ENCODE assay signal across 1 cellular context in the genomic region with DNA sequence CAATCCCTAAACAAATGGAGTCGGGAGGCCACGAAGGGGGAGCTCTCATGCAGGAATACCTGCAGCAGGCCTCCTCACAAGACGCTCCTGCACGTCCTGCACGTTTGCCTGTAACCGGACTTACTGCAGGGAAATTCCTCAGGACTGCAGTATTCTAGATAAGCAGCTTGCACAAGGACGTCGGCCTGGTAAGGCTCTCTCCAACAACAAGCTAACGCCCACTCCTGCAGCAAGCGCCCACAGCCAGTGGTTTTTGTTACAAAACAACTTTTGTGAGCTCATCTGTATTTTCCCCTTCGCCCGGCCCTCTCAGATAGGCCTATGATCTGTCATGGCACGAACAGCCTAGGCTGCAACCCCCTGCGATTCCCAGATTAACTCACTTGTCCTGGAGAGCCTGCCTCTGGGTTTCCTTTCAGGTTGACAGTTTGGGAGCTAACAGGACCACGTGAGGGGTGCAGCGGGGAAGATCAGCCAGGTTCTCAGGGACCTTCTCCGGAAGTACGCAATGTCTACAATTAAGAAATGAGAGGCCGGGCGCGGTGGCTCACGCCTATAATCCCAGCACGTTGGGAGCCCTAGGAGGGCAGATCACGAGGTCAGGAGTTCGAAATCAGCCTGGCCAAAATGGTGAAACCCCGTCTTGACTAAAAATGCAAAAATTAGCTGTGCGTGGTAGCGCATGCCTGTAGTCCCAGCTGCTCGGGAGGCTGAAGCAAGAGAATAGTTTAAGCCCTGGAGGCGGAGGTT.
TF ChIP-seq lines count a peak whose summit lies in the region.

No MANE protein-coding gene starts in this region.

TF ChIP-seq in GM23338, 12 proteins besides CTCF, POLR2A, EP300 and RAD21 (continued from another document):
- TF ChIP-seq, protein P1, sequence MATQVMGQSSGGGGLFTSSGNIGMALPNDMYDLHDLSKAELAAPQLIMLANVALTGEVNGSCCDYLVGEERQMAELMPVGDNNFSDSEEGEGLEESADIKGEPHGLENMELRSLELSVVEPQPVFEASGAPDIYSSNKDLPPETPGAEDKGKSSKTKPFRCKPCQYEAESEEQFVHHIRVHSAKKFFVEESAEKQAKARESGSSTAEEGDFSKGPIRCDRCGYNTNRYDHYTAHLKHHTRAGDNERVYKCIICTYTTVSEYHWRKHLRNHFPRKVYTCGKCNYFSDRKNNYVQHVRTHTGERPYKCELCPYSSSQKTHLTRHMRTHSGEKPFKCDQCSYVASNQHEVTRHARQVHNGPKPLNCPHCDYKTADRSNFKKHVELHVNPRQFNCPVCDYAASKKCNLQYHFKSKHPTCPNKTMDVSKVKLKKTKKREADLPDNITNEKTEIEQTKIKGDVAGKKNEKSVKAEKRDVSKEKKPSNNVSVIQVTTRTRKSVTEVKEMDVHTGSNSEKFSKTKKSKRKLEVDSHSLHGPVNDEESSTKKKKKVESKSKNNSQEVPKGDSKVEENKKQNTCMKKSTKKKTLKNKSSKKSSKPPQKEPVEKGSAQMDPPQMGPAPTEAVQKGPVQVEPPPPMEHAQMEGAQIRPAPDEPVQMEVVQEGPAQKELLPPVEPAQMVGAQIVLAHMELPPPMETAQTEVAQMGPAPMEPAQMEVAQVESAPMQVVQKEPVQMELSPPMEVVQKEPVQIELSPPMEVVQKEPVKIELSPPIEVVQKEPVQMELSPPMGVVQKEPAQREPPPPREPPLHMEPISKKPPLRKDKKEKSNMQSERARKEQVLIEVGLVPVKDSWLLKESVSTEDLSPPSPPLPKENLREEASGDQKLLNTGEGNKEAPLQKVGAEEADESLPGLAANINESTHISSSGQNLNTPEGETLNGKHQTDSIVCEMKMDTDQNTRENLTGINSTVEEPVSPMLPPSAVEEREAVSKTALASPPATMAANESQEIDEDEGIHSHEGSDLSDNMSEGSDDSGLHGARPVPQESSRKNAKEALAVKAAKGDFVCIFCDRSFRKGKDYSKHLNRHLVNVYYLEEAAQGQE (IDR thresholded peaks at IDR 0.05; ENCODE audit: unreplicated experiment), result no peak
- TF ChIP-seq, protein P2, sequence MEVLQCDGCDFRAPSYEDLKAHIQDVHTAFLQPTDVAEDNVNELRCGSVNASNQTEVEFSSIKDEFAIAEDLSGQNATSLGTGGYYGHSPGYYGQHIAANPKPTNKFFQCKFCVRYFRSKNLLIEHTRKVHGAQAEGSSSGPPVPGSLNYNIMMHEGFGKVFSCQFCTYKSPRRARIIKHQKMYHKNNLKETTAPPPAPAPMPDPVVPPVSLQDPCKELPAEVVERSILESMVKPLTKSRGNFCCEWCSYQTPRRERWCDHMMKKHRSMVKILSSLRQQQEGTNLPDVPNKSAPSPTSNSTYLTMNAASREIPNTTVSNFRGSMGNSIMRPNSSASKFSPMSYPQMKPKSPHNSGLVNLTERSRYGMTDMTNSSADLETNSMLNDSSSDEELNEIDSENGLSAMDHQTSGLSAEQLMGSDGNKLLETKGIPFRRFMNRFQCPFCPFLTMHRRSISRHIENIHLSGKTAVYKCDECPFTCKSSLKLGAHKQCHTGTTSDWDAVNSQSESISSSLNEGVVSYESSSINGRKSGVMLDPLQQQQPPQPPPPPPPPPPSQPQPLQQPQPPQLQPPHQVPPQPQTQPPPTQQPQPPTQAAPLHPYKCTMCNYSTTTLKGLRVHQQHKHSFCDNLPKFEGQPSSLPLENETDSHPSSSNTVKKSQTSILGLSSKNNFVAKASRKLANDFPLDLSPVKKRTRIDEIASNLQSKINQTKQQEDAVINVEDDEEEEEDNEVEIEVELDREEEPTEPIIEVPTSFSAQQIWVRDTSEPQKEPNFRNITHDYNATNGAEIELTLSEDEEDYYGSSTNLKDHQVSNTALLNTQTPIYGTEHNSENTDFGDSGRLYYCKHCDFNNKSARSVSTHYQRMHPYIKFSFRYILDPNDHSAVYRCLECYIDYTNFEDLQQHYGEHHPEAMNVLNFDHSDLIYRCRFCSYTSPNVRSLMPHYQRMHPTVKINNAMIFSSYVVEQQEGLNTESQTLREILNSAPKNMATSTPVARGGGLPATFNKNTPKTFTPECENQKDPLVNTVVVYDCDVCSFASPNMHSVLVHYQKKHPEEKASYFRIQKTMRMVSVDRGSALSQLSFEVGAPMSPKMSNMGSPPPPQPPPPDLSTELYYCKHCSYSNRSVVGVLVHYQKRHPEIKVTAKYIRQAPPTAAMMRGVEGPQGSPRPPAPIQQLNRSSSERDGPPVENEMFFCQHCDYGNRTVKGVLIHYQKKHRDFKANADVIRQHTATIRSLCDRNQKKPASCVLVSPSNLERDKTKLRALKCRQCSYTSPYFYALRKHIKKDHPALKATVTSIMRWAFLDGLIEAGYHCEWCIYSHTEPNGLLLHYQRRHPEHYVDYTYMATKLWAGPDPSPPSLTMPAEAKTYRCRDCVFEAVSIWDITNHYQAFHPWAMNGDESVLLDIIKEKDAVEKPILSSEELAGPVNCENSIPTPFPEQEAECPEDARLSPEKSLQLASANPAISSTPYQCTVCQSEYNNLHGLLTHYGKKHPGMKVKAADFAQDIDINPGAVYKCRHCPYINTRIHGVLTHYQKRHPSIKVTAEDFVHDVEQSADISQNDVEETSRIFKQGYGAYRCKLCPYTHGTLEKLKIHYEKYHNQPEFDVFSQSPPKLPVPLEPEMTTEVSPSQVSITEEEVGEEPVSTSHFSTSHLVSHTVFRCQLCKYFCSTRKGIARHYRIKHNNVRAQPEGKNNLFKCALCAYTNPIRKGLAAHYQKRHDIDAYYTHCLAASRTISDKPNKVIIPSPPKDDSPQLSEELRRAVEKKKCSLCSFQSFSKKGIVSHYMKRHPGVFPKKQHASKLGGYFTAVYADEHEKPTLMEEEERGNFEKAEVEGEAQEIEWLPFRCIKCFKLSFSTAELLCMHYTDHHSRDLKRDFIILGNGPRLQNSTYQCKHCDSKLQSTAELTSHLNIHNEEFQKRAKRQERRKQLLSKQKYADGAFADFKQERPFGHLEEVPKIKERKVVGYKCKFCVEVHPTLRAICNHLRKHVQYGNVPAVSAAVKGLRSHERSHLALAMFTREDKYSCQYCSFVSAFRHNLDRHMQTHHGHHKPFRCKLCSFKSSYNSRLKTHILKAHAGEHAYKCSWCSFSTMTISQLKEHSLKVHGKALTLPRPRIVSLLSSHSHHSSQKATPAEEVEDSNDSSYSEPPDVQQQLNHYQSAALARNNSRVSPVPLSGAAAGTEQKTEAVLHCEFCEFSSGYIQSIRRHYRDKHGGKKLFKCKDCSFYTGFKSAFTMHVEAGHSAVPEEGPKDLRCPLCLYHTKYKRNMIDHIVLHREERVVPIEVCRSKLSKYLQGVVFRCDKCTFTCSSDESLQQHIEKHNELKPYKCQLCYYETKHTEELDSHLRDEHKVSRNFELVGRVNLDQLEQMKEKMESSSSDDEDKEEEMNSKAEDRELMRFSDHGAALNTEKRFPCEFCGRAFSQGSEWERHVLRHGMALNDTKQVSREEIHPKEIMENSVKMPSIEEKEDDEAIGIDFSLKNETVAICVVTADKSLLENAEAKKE (CRISPR knock-in tag; IDR thresholded peaks at IDR 0.05), result no peak
- TF ChIP-seq POLR2AphosphoS5 (IDR thresholded peaks at IDR 0.05; ENCODE audit: low read depth), result no peak
- TF ChIP-seq, protein P3, sequence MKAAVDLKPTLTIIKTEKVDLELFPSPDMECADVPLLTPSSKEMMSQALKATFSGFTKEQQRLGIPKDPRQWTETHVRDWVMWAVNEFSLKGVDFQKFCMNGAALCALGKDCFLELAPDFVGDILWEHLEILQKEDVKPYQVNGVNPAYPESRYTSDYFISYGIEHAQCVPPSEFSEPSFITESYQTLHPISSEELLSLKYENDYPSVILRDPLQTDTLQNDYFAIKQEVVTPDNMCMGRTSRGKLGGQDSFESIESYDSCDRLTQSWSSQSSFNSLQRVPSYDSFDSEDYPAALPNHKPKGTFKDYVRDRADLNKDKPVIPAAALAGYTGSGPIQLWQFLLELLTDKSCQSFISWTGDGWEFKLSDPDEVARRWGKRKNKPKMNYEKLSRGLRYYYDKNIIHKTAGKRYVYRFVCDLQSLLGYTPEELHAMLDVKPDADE (IDR thresholded peaks at IDR 0.05), result no peak
- no peak for TF ChIP-seq EZH2 (IDR thresholded peaks at IDR 0.05; ENCODE audit: low read depth, unreplicated experiment)
- TF ChIP-seq NANOG (IDR thresholded peaks at IDR 0.05; ENCODE audit: borderline replicate concordance), result no peak
- TF ChIP-seq JUNB (IDR thresholded peaks at IDR 0.05; ENCODE audit: unreplicated experiment), result no peak
- TF ChIP-seq ZNF331 (CRISPR knock-in tag; IDR thresholded peaks at IDR 0.05; ENCODE audit: low read depth), result no peak
